16 cellular contexts compared by ENCODE assay signal in genomic region chr7:128162666-128163065, GRCh38.
A peak's percentile ranks its signal among the peaks of the same experiment; 100 is the strongest.
DNase-seq lines count a peak whose midpoint lies in the region; ATAC-seq and TF ChIP-seq lines count a peak whose summit lies in the region.
"Had no signal": no experiment of that assay in that cellular context is flagged by ENCODE, and none has a peak within 500 bp of the region (broad histone marks: within the 10 kb centered on the region; RNA-seq: fewer than 3 reads in every experiment).

No MANE protein-coding gene starts in this region.

- H3K27ac ChIP-seq in PC-9 (peak overlapping the region; percentile 100; the same call in 1 of the 2 replicates), gastroesophageal sphincter (no peak overlapping the region)
- H3K27ac ChIP-seq: 22Rv1, BLaER1, HL-60 had no signal

- no peaks in the 10 kb centered on the region for H3K9me2 ChIP-seq in PC-9 (ENCODE audit: insufficient read depth)

- no peak for TF ChIP-seq POLR2A in gastroesophageal sphincter (IDR thresholded peaks at IDR 0.05)

- 71 to 80% methylated on average over 2 of the region's 2 CpGs for WGBS in gastroesophageal sphincter (ENCODE audit: low coverage in 1 of 2), 2 donors

- no peak for TF ChIP-seq CTCF in PC-9 (conservative IDR thresholded peaks at IDR 0.05)
- no peak for TF ChIP-seq CTCF in type B pancreatic cell (conservative IDR thresholded peaks at IDR 0.05)
- no peak for TF ChIP-seq CTCF in gastroesophageal sphincter (IDR thresholded peaks at IDR 0.05)

- peaks cover 90% of the 10 kb centered on the region for H3K27me3 Mint-ChIP-seq in type B pancreatic cell

- H3K27me3 ChIP-seq in PC-9 (ENCODE audit: insufficient read depth, low read depth) = peaks cover 15% of the 10 kb centered on the region; the same call in 1 of the 2 replicates
- H3K27me3 ChIP-seq in gastroesophageal sphincter = peaks cover 81% of the 10 kb centered on the region

- no peaks in the 10 kb centered on the region for H4K20me1 ChIP-seq in PC-9 (ENCODE audit: insufficient read depth)

- no peak overlapping the region for H2AFZ ChIP-seq in PC-9

- H3K4me1 ChIP-seq in PC-9 (replicated peaks; ENCODE audit: insufficient read depth) (peaks cover 36% of the 10 kb centered on the region), gastroesophageal sphincter (peaks cover 3 to 20% (median 13%) of the 10 kb centered on the region in 3 donors)

- no peak overlapping the region for H3K4me2 ChIP-seq in PC-9
- H3K4me2 ChIP-seq: BLaER1 had no signal

- no peaks in the 10 kb centered on the region for H3K36me3 ChIP-seq in PC-9 (ENCODE audit: low read depth)
- no peaks in the 10 kb centered on the region for H3K36me3 ChIP-seq in gastroesophageal sphincter
- H3K36me3 ChIP-seq: BLaER1 had no signal

- TF ChIP-seq EP300 in gastroesophageal sphincter (IDR thresholded peaks at IDR 0.05) = no peak

- H3K4me3 ChIP-seq in PC-9 = no peak overlapping the region
- no peak overlapping the region for H3K4me3 ChIP-seq in gastroesophageal sphincter
- H3K4me3 ChIP-seq: BLaER1 had no signal

- no peak overlapping the region for H3K4me3 Mint-ChIP-seq in type B pancreatic cell
- H3K4me3 Mint-ChIP-seq: CD8-positive, alpha-beta memory T cell had no signal

- DNase-seq in activated CD8-positive, alpha-beta memory T cell treated with anti-CD3 and anti-CD28 coated beads for 24 hours = peak; percentile 1
- DNase-seq in activated CD8-positive, alpha-beta memory T cell treated with anti-CD3 and anti-CD28 coated beads, Interleukin-2, amount 50 U/mL, for 4 hours = no peak
- DNase-seq in PC-9 (no peak), islet precursor cell (peak; percentile 8), type B pancreatic cell (ENCODE audit: extremely low spot score, unreplicated experiment) (peak; percentile 10)
- DNase-seq: AML-193; Caco-2; CD8-positive, alpha-beta memory T cell; DMS53; GF-D8 had no signal

- H3K79me2 ChIP-seq in PC-9 (ENCODE audit: low read depth) = no peaks in the 10 kb centered on the region

- no TSS peak for BruUV-seq in PC-9 (replicated peaks; lab: Mats Ljungman, UMichigan)

- H3K4me1 Mint-ChIP-seq in type B pancreatic cell (ENCODE audit: unreplicated experiment) = no peaks in the 10 kb centered on the region

- H3K27ac Mint-ChIP-seq in type B pancreatic cell = no peak overlapping the region

- POLR2A ChIA-PET in PC-9 (lab: Charles Lee; ENCODE audit: unreplicated experiment) = no interaction called here

- CTCF ChIA-PET in PC-9 (lab: Charles Lee) = no interaction called here

- H3K9me3 ChIP-seq in PC-9 (ENCODE audit: insufficient read depth, low read depth) (no peaks in the 10 kb centered on the region), gastroesophageal sphincter (no peaks in the 10 kb centered on the region)
- H3K9me3 ChIP-seq: Caco-2 had no signal

- ATAC-seq in HG03139 (IDR thresholded peaks at IDR 0.05; ENCODE audit: unreplicated experiment) = no peak
- no peak for ATAC-seq in gastroesophageal sphincter
- ATAC-seq: HCT116 had no signal

- H3K36me3 Mint-ChIP-seq in type B pancreatic cell = no peaks in the 10 kb centered on the region

- intact Hi-C loops in PC-9 (cut with micrococcal nuclease; ENCODE audit: unreplicated experiment) = loop anchor here (5.0 kb wide), 1 partner anchor 140 kb away; no protein-coding TSS in a partner anchor

- peaks cover 32% of the 10 kb centered on the region for H3F3A ChIP-seq in PC-9 (ENCODE audit: insufficient read depth, low read depth)

- H3K9me3 Mint-ChIP-seq in type B pancreatic cell = no peaks in the 10 kb centered on the region
- H3K9me3 Mint-ChIP-seq: CD8-positive, alpha-beta memory T cell had no signal

Comparison
In these comparisons a context has a peak if more than half of its experiments do, and no peak if none do; other contexts are left out.
1. DNase-seq: peak in activated CD8-positive, alpha-beta memory T cell treated with anti-CD3 and anti-CD28 coated beads for 24 hours (single experiment), islet precursor cell (single experiment) and type B pancreatic cell (single experiment); none in activated CD8-positive, alpha-beta memory T cell treated with anti-CD3 and anti-CD28 coated beads, Interleukin-2, amount 50 U/mL, for 4 hours (single experiment) and PC-9 (0 of 2).